ENCODE assay signal across 8 cellular contexts in genomic region chrX:154409222-154409871, GRCh38. TPM values are rescaled to one million over a fixed set of nuclear protein-coding genes. Genes with fewer than 3 reads are reported as not detected.
DNase-seq lines count a peak whose midpoint lies in the region; ATAC-seq, FAIRE-seq and TF ChIP-seq lines count a peak whose summit lies in the region.

Gene DNASE1L1, minus strand, starts transcription at chrX:154409254. Its CDS starts 3,686 bp downstream, at chrX:154405568.

- H3K4me1 Mint-ChIP-seq in T-helper 17 cell: peaks cover 7% of the 10 kb centered on the region
- H3K4me1 Mint-ChIP-seq in mesothelial cell of epicardium: peaks cover 12% of the 10 kb centered on the region

- FAIRE-seq in urothelium cell line (lab: Jason Lieb, UNC): no peak

- H3K27me3 Mint-ChIP-seq in T-helper 17 cell (no peaks in the 10 kb centered on the region), mesothelial cell of epicardium (ENCODE audit: low read depth) (no peaks in the 10 kb centered on the region)

- H3K9me3 Mint-ChIP-seq in mesothelial cell of epicardium: no peaks in the 10 kb centered on the region

- H3K4me3 Mint-ChIP-seq in T-helper 17 cell: peak within 1 kb of the TSS; percentile 60
- peak within 1 kb of the TSS; percentile 44 for H3K4me3 Mint-ChIP-seq in mesothelial cell of epicardium

- H3K27ac Mint-ChIP-seq in T-helper 17 cell (no peak within 1 kb of the TSS), mesothelial cell of epicardium (peak within 1 kb of the TSS; percentile 80)

- DNase-seq in ELF-1 (ENCODE audit: low read depth, low spot score): peak; percentile 99
- peak in 1 of 3 donors; percentile 10 for DNase-seq in T-helper 17 cell
- DNase-seq in epidermal melanocyte (ENCODE audit: insufficient read length, low spot score): peak; percentile 27
- no peak for DNase-seq in mesothelial cell of epicardium (ENCODE audit: low spot score in 2 of 2, unreplicated experiment in 2 of 2)
- peak; percentile 91 for DNase-seq in urothelium cell line (ENCODE audit: low spot score)
- DNase-seq in NCI-H1092 treated with DMSO at 0.1 percent for 48 hours (lab: John Stamatoyannopoulos, UW): no peak
- DNase-seq in NCI-H128 (lab: John Stamatoyannopoulos, UW; ENCODE audit: unreplicated experiment): no peak

- no peak for TF ChIP-seq CTCF in mesothelial cell of epicardium (IDR thresholded peaks at IDR 0.05; ENCODE audit: unreplicated experiment)

- H3K36me3 Mint-ChIP-seq in T-helper 17 cell (ENCODE audit: low read depth) (no peaks in the 10 kb centered on the region), mesothelial cell of epicardium (peaks cover 2% of the 10 kb centered on the region)

- no peaks in the 10 kb centered on the region for H3K9me3 ChIP-seq in T-helper 17 cell (ENCODE audit: control insufficient read depth, low read length, poor library complexity, severe bottlenecking)

- ATAC-seq in HG02610 (IDR thresholded peaks at IDR 0.05; ENCODE audit: unreplicated experiment) (peak; percentile 60), T-helper 17 cell (no peak)

RNA-seq across cellular contexts. Expression of gene DNASE1L1, which starts in this region (rescaled TPM):
- total RNA-seq in T-helper 17 cell (10 to 100 TPM; 20.5 to 22.6 TPM), mesothelial cell of epicardium (18.5 to 19.4 TPM (median 18.6 TPM) in 3 replicates)

Comparison
In these comparisons a context has a peak if more than half of its experiments do, and no peak if none do; other contexts are left out.
1. DNase-seq: peak in ELF-1 (single experiment), epidermal melanocyte (single experiment) and urothelium cell line (single experiment); none in mesothelial cell of epicardium (0 of 2), NCI-H1092 treated with DMSO at 0.1 percent for 48 hours (single experiment) and NCI-H128 (single experiment).